Comparison of ENCODE assay signal across 11 cellular contexts in the genomic region with DNA sequence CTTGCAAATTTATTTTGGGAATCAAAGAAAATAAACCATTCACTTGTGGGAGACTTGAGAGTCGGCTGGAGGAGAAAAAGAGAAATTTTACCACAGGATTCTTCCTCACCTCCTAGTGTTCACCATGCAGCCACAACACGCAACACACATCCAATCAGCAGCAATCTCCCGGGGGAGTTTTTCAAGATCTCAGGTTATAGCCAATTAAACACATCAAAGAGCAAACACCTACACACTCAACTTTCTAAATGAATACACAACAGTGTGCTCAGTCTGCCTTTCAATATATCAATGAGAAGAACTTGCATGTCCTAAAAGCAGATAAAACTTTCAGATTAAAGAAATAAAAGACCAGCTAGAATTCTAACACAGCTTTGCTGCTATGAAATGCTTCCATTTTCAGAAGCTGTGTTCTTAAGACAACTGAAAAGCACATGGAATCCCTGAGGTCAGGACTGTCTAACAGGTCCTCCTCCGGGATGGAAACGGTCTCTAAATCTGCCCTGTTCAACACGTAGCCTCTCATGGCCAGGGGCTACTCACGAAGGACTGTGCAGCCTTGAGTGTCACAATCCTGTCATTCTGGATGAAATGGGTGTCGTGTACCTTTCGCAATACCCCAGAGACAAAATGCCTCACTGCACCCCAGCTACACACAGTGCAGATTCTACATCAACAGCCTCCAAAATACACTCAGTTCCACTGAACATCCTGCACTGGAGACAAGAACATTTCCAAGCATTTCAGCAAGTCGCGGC.
DNase-seq lines count a peak whose midpoint lies in the region; ATAC-seq and TF ChIP-seq lines count a peak whose summit lies in the region.
"Had no signal": no experiment of that assay in that cellular context is flagged by ENCODE, and none has a peak within 500 bp of the region (broad histone marks: within the 10 kb centered on the region; RNA-seq: fewer than 3 reads in every experiment).

No MANE protein-coding gene starts in this region.

- H4K20me1 ChIP-seq in BLaER1, result peaks cover 98% of the 10 kb centered on the region

- H3K36me3 ChIP-seq in BLaER1, result peaks cover 73% of the 10 kb centered on the region
- no peaks in the 10 kb centered on the region for H3K36me3 ChIP-seq in CD8-positive, alpha-beta T cell (ENCODE audit: insufficient read depth, low read length)
- H3K36me3 ChIP-seq in mucosa of descending colon (ENCODE audit: low read depth), result no peaks in the 10 kb centered on the region

- H3K4me1 ChIP-seq in BLaER1 (peaks cover 30% of the 10 kb centered on the region), mucosa of descending colon (ENCODE audit: low read depth) (no peaks in the 10 kb centered on the region)
- no peaks in the 10 kb centered on the region for H3K4me1 ChIP-seq in CD8-positive, alpha-beta T cell (ENCODE audit: insufficient read depth, low read length)

- peak overlapping the region; percentile 0 for H3K27ac Mint-ChIP-seq in activated T-cell treated with anti-CD3 and anti-CD28 coated beads, Interleukin-2, amount 50 U/mL, for 72 hours
- no peak overlapping the region for H3K27ac Mint-ChIP-seq in CD8-positive, alpha-beta T cell

- peaks cover 0 to 2% of the 10 kb centered on the region in 2 donors for H3K9me3 Mint-ChIP-seq in activated T-cell treated with anti-CD3 and anti-CD28 coated beads, Interleukin-2, amount 50 U/mL, for 72 hours
- no peaks in the 10 kb centered on the region for H3K9me3 Mint-ChIP-seq in CD8-positive, alpha-beta T cell

- POLR2A ChIA-PET in CD8-positive, alpha-beta T cell (lab: Charles Lee), result no interaction called here

- no peaks in the 10 kb centered on the region for H3K27me3 ChIP-seq in BLaER1
- H3K27me3 ChIP-seq in CD8-positive, alpha-beta T cell (ENCODE audit: insufficient read depth, low read length), result no peaks in the 10 kb centered on the region

- peak; percentile 26 to 54 for DNase-seq in activated T-cell treated with anti-CD3 and anti-CD28 coated beads, Interleukin-2, amount 50 U/mL, for 72 hours
- no peak for DNase-seq in NCI-H748 (lab: John Stamatoyannopoulos, UW; ENCODE audit: unreplicated experiment)
- DNase-seq in CD8-positive, alpha-beta T cell, result no peak
- no peak for DNase-seq in NCI-H1048 (lab: John Stamatoyannopoulos, UW)
- DNase-seq in mucosa of descending colon, result no peak
- DNase-seq: Calu3; effector memory CD4-positive, alpha-beta T cell; RPMI8226 had no signal

- peaks cover 3 to 8% of the 10 kb centered on the region in 2 donors for H3K36me3 Mint-ChIP-seq in activated T-cell treated with anti-CD3 and anti-CD28 coated beads, Interleukin-2, amount 50 U/mL, for 72 hours (ENCODE audit: insufficient read depth in 2 of 2)
- peaks cover 2% of the 10 kb centered on the region for H3K36me3 Mint-ChIP-seq in CD8-positive, alpha-beta T cell

- TF ChIP-seq CTCF in CD8-positive, alpha-beta T cell (IDR thresholded peaks at IDR 0.05), result no peak
- no peak for TF ChIP-seq CTCF in mucosa of descending colon (IDR thresholded peaks at IDR 0.05)

- H3K4me3 ChIP-seq in BLaER1, result no peak overlapping the region
- H3K4me3 ChIP-seq in CD8-positive, alpha-beta T cell (ENCODE audit: low read depth, low read length), result no peak overlapping the region
- H3K4me3 ChIP-seq in mucosa of descending colon, result no peak overlapping the region

- intact Hi-C loops in CD8-positive, alpha-beta T cell (cut with DNase I, micrococcal nuclease), result no loop called here
- intact Hi-C loops in mucosa of descending colon (cut with DNase I, micrococcal nuclease), result no loop called here

- no peaks in the 10 kb centered on the region for H3K27me3 Mint-ChIP-seq in activated T-cell treated with anti-CD3 and anti-CD28 coated beads, Interleukin-2, amount 50 U/mL, for 72 hours (ENCODE audit: low read depth)
- no peaks in the 10 kb centered on the region for H3K27me3 Mint-ChIP-seq in CD8-positive, alpha-beta T cell (ENCODE audit: low read depth)

- H3K27ac ChIP-seq in BLaER1, result no peak overlapping the region
- no peak overlapping the region for H3K27ac ChIP-seq in CD8-positive, alpha-beta T cell (ENCODE audit: low read depth, low read length)

- peak overlapping the region; percentile 8 to 23 for H3K4me3 Mint-ChIP-seq in activated T-cell treated with anti-CD3 and anti-CD28 coated beads, Interleukin-2, amount 50 U/mL, for 72 hours
- no peak overlapping the region for H3K4me3 Mint-ChIP-seq in CD8-positive, alpha-beta T cell

- H3K4me1 Mint-ChIP-seq in activated T-cell treated with anti-CD3 and anti-CD28 coated beads, Interleukin-2, amount 50 U/mL, for 72 hours (ENCODE audit: low read depth), result peaks cover 39% of the 10 kb centered on the region
- H3K4me1 Mint-ChIP-seq in CD8-positive, alpha-beta T cell (ENCODE audit: low read depth), result peaks cover 13% of the 10 kb centered on the region

- H3K4me2 ChIP-seq in BLaER1, result peak overlapping the region; percentile 26; the same call in 1 of the 2 replicates

- ATAC-seq in GM18858 (IDR thresholded peaks at IDR 0.05; ENCODE audit: unreplicated experiment) (peak; percentile 92), HG02938 (IDR thresholded peaks at IDR 0.05; ENCODE audit: unreplicated experiment) (peak; percentile 72), mucosa of descending colon (no peak)
- ATAC-seq in activated T-cell treated with anti-CD3 and anti-CD28 coated beads, Interleukin-2, amount 50 U/mL, for 72 hours (replicated peaks in 1 of 2), result peak; percentile 90 to 95
- ATAC-seq in CD8-positive, alpha-beta T cell, result no peak

- CTCF ChIA-PET in CD8-positive, alpha-beta T cell (lab: Charles Lee), result interaction anchor here (1.4 to 3.7 kb wide), 3 partner anchors 12 to 308 kb away, joined by 3 to 17 read pairs (median 15); no protein-coding TSS in a partner anchor

- H3K9me3 ChIP-seq in BLaER1 (peaks cover 19% of the 10 kb centered on the region), mucosa of descending colon (no peaks in the 10 kb centered on the region)
- no peaks in the 10 kb centered on the region for H3K9me3 ChIP-seq in CD8-positive, alpha-beta T cell (ENCODE audit: low read length)

- no peak overlapping the region for H3K9ac ChIP-seq in BLaER1

Comparison
In these comparisons a context has a peak if more than half of its experiments do, and no peak if none do; other contexts are left out.
1. ATAC-seq: peak in GM18858 (single experiment), HG02938 (single experiment) and activated T-cell treated with anti-CD3 and anti-CD28 coated beads, Interleukin-2, amount 50 U/mL, for 72 hours (2 of 2); none in CD8-positive, alpha-beta T cell (single experiment) and mucosa of descending colon (single experiment).
2. DNase-seq: peak in activated T-cell treated with anti-CD3 and anti-CD28 coated beads, Interleukin-2, amount 50 U/mL, for 72 hours (2 of 2); none in NCI-H748 (single experiment), CD8-positive, alpha-beta T cell (0 of 7), NCI-H1048 (single experiment) and mucosa of descending colon (0 of 3).